In genomic region chr2:33276868-33277503, GRCh38 we compare ENCODE assay signal across 1 cellular context.
TF ChIP-seq lines count a peak whose summit lies in the region.

No MANE protein-coding gene starts in this region.

TF ChIP-seq in IMR-90, 13 proteins besides CTCF, POLR2A, EP300 and RAD21 (continued from another document):
- TF ChIP-seq ELK1 (IDR thresholded peaks at IDR 0.05; ENCODE audit: borderline replicate concordance, low read depth, low read length) (no peak), MXI1 (IDR thresholded peaks at IDR 0.05; ENCODE audit: borderline replicate concordance, low read depth, low read length) (no peak), MAFK (IDR thresholded peaks at IDR 0.05; ENCODE audit: low read depth, low read length) (no peak), MAZ (IDR thresholded peaks at IDR 0.05; ENCODE audit: borderline replicate concordance, low read depth, low read length) (no peak), FOS (IDR thresholded peaks at IDR 0.05; ENCODE audit: low read depth, low read length) (no peak), BHLHE40 (IDR thresholded peaks at IDR 0.05; ENCODE audit: low read depth, low read length) (no peak), CHD1 (IDR thresholded peaks at IDR 0.05; ENCODE audit: low read depth, low read length) (no peak), SMC3 (IDR thresholded peaks at IDR 0.05; ENCODE audit: low read depth, low read length) (no peak), RFX5 (IDR thresholded peaks at IDR 0.05; ENCODE audit: low read depth, low read length) (no peak), USF2 (IDR thresholded peaks at IDR 0.05; ENCODE audit: low read depth, low read length) (no peak), RCOR1 (IDR thresholded peaks at IDR 0.05; ENCODE audit: insufficient replicate concordance, low read length) (no peak), CEBPB (IDR thresholded peaks at IDR 0.05; ENCODE audit: low read depth, low read length) (no peak)
